In the genomic region with DNA sequence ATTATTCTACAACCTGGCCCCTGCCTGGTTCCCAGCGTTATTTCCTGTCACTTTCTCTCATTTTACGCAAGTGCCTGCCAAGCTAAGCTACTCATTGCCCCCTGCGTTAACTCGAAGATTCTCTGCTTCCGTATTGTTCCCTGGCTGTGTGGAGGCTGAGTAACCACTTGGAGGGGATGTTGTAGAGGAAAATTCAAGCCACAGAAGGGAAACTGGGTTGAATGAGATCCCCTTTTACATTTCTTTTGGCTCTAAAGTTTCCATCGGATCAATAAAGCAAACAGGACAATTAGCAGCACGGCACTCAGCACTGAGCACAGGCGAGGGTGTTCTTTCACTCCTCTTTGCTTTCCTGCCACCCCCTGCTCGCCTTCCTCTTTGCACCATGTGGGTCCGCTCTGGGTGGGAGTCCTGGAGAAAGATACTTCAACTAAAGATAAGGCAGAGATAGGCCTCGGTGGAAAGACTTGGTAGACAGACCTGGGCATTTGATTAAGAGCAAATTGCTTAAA, we compare ENCODE assay signal across 8 cellular contexts. TPM values are rescaled to one million over a fixed set of nuclear protein-coding genes. Genes with fewer than 3 reads are reported as not detected.
DNase-seq lines count a peak whose midpoint lies in the region; ATAC-seq and TF ChIP-seq lines count a peak whose summit lies in the region.

No MANE protein-coding gene starts in this region.

- DNase-seq in breast epithelium (ENCODE audit: low spot score in 2 of 2): no peak
- DNase-seq in MCF 10A (ENCODE audit: unreplicated experiment): no peak
- no peak for DNase-seq in Panc1 (ENCODE audit: low read depth, low spot score)
- DNase-seq in body of pancreas: peak; percentile 32 to 69 (median 52)
- peak; percentile 69 for DNase-seq in islet precursor cell
- DNase-seq in stimulated activated naive CD4-positive, alpha-beta T cell (lab: John Stamatoyannopoulos, UW): peak; percentile 17 to 78 (median 62)

- in situ Hi-C loops in Panc1 (cut with HindIII; ENCODE audit: low pct_unique_long_range_greater_than_20kb, low sequenced_read_pairs): no loop called here

- no peak overlapping the region for H3K27ac Mint-ChIP-seq in MCF 10A (ENCODE audit: low read depth, unreplicated experiment)

- H3K4me3 ChIP-seq in breast epithelium: peak overlapping the region in 1 of 3 donors; percentile 21
- H3K4me3 ChIP-seq in Panc1 (ENCODE audit: low read depth in 2 of 2, low read length in 2 of 2): no peak overlapping the region; a peak in 1 of 4 replicates
- H3K4me3 ChIP-seq in body of pancreas: no peak overlapping the region

- CTCF ChIA-PET in MCF 10A (lab: Yijun Ruan, JAX): interaction anchor here (0.6 to 1.5 kb wide), 4 partner anchors 12 to 895 kb away, joined by 3 to 4 read pairs (median 4); no protein-coding TSS in a partner anchor
- CTCF ChIA-PET in Panc1 (lab: Charles Lee): interaction anchor here (0.7 kb wide), 1 partner anchor 30 kb away, joined by 7 read pairs; no protein-coding TSS in a partner anchor

- 0 to 1% methylated on average over 11 of the region's 11 CpGs for WGBS in body of pancreas, 2 donors

- POLR2A ChIA-PET in MCF 10A (lab: Yijun Ruan, JAX): interaction anchor here (1.5 kb wide), 1 partner anchor 10 kb away, joined by 3 read pairs; no protein-coding TSS in a partner anchor
- POLR2A ChIA-PET in Panc1 (lab: Charles Lee): no interaction called here

- H3K27me3 ChIP-seq in breast epithelium (peaks cover 6 to 25% of the 10 kb centered on the region in 2 donors), Panc1 (ENCODE audit: control insufficient read depth, insufficient read depth, low read length) (no peaks in the 10 kb centered on the region), body of pancreas (no peaks in the 10 kb centered on the region)

- intact Hi-C loops in breast epithelium (cut with DNase I; ENCODE audit: low total_unique reads): loop anchor here (10.0 kb wide), 1 partner anchor 524 kb away; no protein-coding TSS in a partner anchor
- intact Hi-C loops in MCF 10A (cut with micrococcal nuclease): no loop called here
- intact Hi-C loops in Panc1 (cut with micrococcal nuclease; ENCODE audit: unreplicated experiment): loop anchor here (10.0 kb wide), 2 partner anchors 104 to 514 kb away; no protein-coding TSS in a partner anchor
- intact Hi-C loops in body of pancreas (cut with DNase I): no loop called here

- H3K4me1 ChIP-seq in breast epithelium: no peaks in the 10 kb centered on the region
- peaks cover 5% of the 10 kb centered on the region for H3K4me1 ChIP-seq in Panc1 (ENCODE audit: control insufficient read depth, insufficient read depth, low read length)
- H3K4me1 ChIP-seq in body of pancreas: peaks cover 26% of the 10 kb centered on the region

- no peaks in the 10 kb centered on the region for H3K4me1 Mint-ChIP-seq in MCF 10A (ENCODE audit: insufficient read depth, unreplicated experiment)

- H3K27me3 Mint-ChIP-seq in MCF 10A (ENCODE audit: insufficient read depth, unreplicated experiment): no peaks in the 10 kb centered on the region

- TF ChIP-seq POLR2A in breast epithelium (IDR thresholded peaks at IDR 0.05) (no peak), body of pancreas (IDR thresholded peaks at IDR 0.05) (peak in 2 of 3 donors; percentile 27 to 36)

- H3K36me3 Mint-ChIP-seq in MCF 10A (ENCODE audit: insufficient read depth, unreplicated experiment): peaks cover 13% of the 10 kb centered on the region

- H3K36me3 ChIP-seq in breast epithelium: no peaks in the 10 kb centered on the region
- no peaks in the 10 kb centered on the region; the same call in 1 of the 2 replicates for H3K36me3 ChIP-seq in Panc1 (ENCODE audit: control insufficient read depth, insufficient read depth, low read length)
- no peaks in the 10 kb centered on the region for H3K36me3 ChIP-seq in body of pancreas (replicated peaks in 1 of 2; ENCODE audit: insufficient read depth in 1 of 2, low read depth in 2 of 2)

- ATAC-seq in Panc1 (no peak), body of pancreas (peak; percentile 67), GM18873 (IDR thresholded peaks at IDR 0.05; ENCODE audit: low FRiP score, unreplicated experiment) (no peak), HG03439 (IDR thresholded peaks at IDR 0.05; ENCODE audit: unreplicated experiment) (no peak)

- no peak overlapping the region for H3K4me3 Mint-ChIP-seq in MCF 10A (ENCODE audit: unreplicated experiment)

- H3K27ac ChIP-seq in breast epithelium (peak overlapping the region; percentile 71 to 81), Panc1 (ENCODE audit: low read length) (peak overlapping the region; percentile 91), body of pancreas (peak overlapping the region; percentile 79 to 94 (median 84))

- H3K9me3 Mint-ChIP-seq in MCF 10A (ENCODE audit: unreplicated experiment): no peaks in the 10 kb centered on the region

- TF ChIP-seq CTCF in breast epithelium (IDR thresholded peaks at IDR 0.05) (peak in 2 of 3 donors; percentile 22 to 29), MCF 10A (IDR thresholded peaks at IDR 0.05; ENCODE audit: unreplicated experiment) (no peak), Panc1 (IDR thresholded peaks at IDR 0.05) (peak; percentile 55), body of pancreas (IDR thresholded peaks at IDR 0.05) (peak; percentile 19 to 84 (median 77))

- BruUV-seq in MCF 10A (replicated peaks; lab: Mats Ljungman, UMichigan) (no TSS peak), Panc1 (replicated peaks; lab: Mats Ljungman, UMichigan) (no TSS peak)

- H3K9me3 ChIP-seq in breast epithelium: peaks cover 0 to 5% of the 10 kb centered on the region in 2 donors
- no peaks in the 10 kb centered on the region for H3K9me3 ChIP-seq in Panc1 (ENCODE audit: control insufficient read depth, insufficient read depth, low read depth, low read length)
- no peaks in the 10 kb centered on the region for H3K9me3 ChIP-seq in body of pancreas

RNA-seq across cellular contexts. Expression of gene TMSB4X, which starts 4.2 kb away (rescaled TPM):
- total RNA-seq in breast epithelium: 1,000 to 10,000 TPM; 1,496 to 5,389 (median 3,453) TPM
- 801 and 901 TPM in 2 replicates for total RNA-seq in MCF 10A (2022)
- 2,928 TPM for total RNA-seq in Panc1 (2021; ENCODE audit: unreplicated experiment)
- 5,442 TPM for polyA plus RNA-seq in Panc1 (2012; ENCODE audit: insufficient read length)
- total RNA-seq in body of pancreas: 1,000 to 10,000 TPM; 1,104 to 1,472 TPM

Comparison
In these comparisons a context has a peak if more than half of its experiments do, and no peak if none do; other contexts are left out.
1. intact Hi-C loops: an anchor here in breast epithelium (10.0 kb wide) and Panc1 (10.0 kb wide); none called in MCF 10A and body of pancreas.
2. DNase-seq: peak in body of pancreas (4 of 4), islet precursor cell (single experiment) and stimulated activated naive CD4-positive, alpha-beta T cell (6 of 6); none in breast epithelium (0 of 2), MCF 10A (single experiment) and Panc1 (single experiment).
3. Peak in every context shown above with its lines, with median percentiles within 50 percentile points of each other: H3K27ac ChIP-seq.